8 cellular contexts compared by ENCODE assay signal in the genomic region with DNA sequence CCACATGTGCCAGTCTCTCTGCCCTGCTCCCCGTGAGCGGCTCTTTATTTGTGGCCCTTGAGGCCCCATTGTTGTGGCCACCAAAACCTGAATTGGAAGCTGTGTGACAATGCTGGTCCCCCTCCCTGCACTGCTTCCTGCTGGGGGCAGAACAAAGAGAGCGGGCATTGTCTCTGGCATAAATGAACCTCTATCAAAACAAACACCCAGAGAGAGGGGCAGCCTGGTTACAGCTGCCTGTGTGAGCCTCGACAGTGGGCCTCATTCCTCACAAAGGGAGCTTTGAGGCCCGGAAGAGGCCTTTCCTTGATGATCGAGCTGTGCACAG.
DNase-seq lines count a peak whose midpoint lies in the region; ATAC-seq and TF ChIP-seq lines count a peak whose summit lies in the region.

No MANE protein-coding gene starts in this region.

- H3K4me3 ChIP-seq in SK-N-SH (ENCODE audit: low read depth in 2 of 2, low read length in 1 of 2) (no peak overlapping the region), iPS-20b (ENCODE audit: low read length) (peak overlapping the region; percentile 35), stomach (no peak overlapping the region)

- intact Hi-C loops in stomach (cut with DNase I; ENCODE audit: low total_unique reads): loop anchor here (10.0 kb wide), 1 partner anchor 74 kb away; no protein-coding TSS in a partner anchor

- CTCF ChIA-PET in SK-N-SH (lab: Yijun Ruan, JAX): interaction anchor here (1.0 kb wide), 3 partner anchors 103 to 143 kb away, joined by 3 to 7 read pairs (median 3); no protein-coding TSS in a partner anchor

- peaks cover 75% of the 10 kb centered on the region for H3K79me2 ChIP-seq in SK-N-SH (ENCODE audit: insufficient read depth)

- H3K36me3 ChIP-seq in SK-N-SH (replicated peaks in 1 of 2; ENCODE audit: control insufficient read depth in 1 of 2, insufficient read depth in 2 of 2, low read length in 1 of 2) (no peaks in the 10 kb centered on the region), iPS-20b (ENCODE audit: insufficient read depth, low read depth, low read length) (no peaks in the 10 kb centered on the region), stomach (no peaks in the 10 kb centered on the region)

- H3K27me3 ChIP-seq in SK-N-SH (ENCODE audit: insufficient read depth) (no peaks in the 10 kb centered on the region), iPS-20b (ENCODE audit: insufficient read depth, low read length) (no peaks in the 10 kb centered on the region), stomach (no peaks in the 10 kb centered on the region)

- peaks cover 3% of the 10 kb centered on the region for H3K36me3 Mint-ChIP-seq in T-helper 17 cell (ENCODE audit: low read depth)

- H2AFZ ChIP-seq in SK-N-SH (ENCODE audit: low read depth): no peak overlapping the region

- no peak for DNase-seq in SK-N-SH
- DNase-seq in T-helper 17 cell: no peak
- DNase-seq in stomach: no peak
- no peak for DNase-seq in NCI-H1436 (lab: John Stamatoyannopoulos, UW)
- DNase-seq in stimulated activated CD4-positive, alpha-beta T cell treated with anti-CD3 and anti-CD28 coated beads, Interleukin-4, amount 100 ng/mL, for 4 hours: no peak

- no peak for TF ChIP-seq CTCF in SK-N-SH (IDR thresholded peaks at IDR 0.05)
- no peak for TF ChIP-seq CTCF in stomach (IDR thresholded peaks at IDR 0.05)

- TF ChIP-seq EP300 in SK-N-SH (IDR thresholded peaks at IDR 0.05; ENCODE audit: borderline replicate concordance in 1 of 2, low read depth in 1 of 2, low read length in 1 of 2) (no peak), stomach (IDR thresholded peaks at IDR 0.05) (no peak)

- peaks cover 25% of the 10 kb centered on the region for H4K20me1 ChIP-seq in SK-N-SH (ENCODE audit: insufficient read depth)

- no peak for TF ChIP-seq RAD21 in SK-N-SH (IDR thresholded peaks at IDR 0.05; ENCODE audit: low read length)

- peak overlapping the region; percentile 45 to 69; a peak in 3 of 4 replicates for H3K27ac ChIP-seq in SK-N-SH (ENCODE audit: low read depth in 2 of 2, low read length in 1 of 2)
- H3K27ac ChIP-seq in iPS-20b (ENCODE audit: low read length): peak overlapping the region; percentile 26
- peak overlapping the region; percentile 54 to 90 (median 84) for H3K27ac ChIP-seq in stomach

- peaks cover 12% of the 10 kb centered on the region for H3K4me1 Mint-ChIP-seq in T-helper 17 cell

- no peak for ATAC-seq in SK-N-SH treated with all-trans-retinoic acid at 6 μM for 48 hours
- ATAC-seq in T-helper 17 cell: no peak
- ATAC-seq in HG03565 (IDR thresholded peaks at IDR 0.05; ENCODE audit: unreplicated experiment): no peak

- H3K9me2 ChIP-seq in SK-N-SH: no peaks in the 10 kb centered on the region

- H3K9ac ChIP-seq in SK-N-SH (no peak overlapping the region), iPS-20b (ENCODE audit: low read depth, low read length) (peak overlapping the region; percentile 54; the same call in 1 of the 2 replicates)

- TF ChIP-seq POLR2A in stomach (IDR thresholded peaks at IDR 0.05): no peak

- H3K9me3 ChIP-seq in SK-N-SH (no peaks in the 10 kb centered on the region), T-helper 17 cell (ENCODE audit: control insufficient read depth, low read length, poor library complexity, severe bottlenecking) (no peaks in the 10 kb centered on the region), iPS-20b (ENCODE audit: insufficient read depth, low read depth, low read length) (no peaks in the 10 kb centered on the region), stomach (no peaks in the 10 kb centered on the region)

- H3F3A ChIP-seq in SK-N-SH (replicated peaks; ENCODE audit: insufficient read depth): peaks cover 19% of the 10 kb centered on the region

- H3K4me1 ChIP-seq in SK-N-SH (ENCODE audit: control insufficient read depth in 1 of 2, insufficient read depth in 2 of 2, low read depth in 1 of 2, low read length in 1 of 2) (peaks cover 25 to 46% of the 10 kb centered on the region in 2 experiments), iPS-20b (ENCODE audit: insufficient read depth, low read length) (peaks cover 58% of the 10 kb centered on the region), stomach (peaks cover 43 to 91% (median 80%) of the 10 kb centered on the region in 4 donors)

- H3K4me2 ChIP-seq in SK-N-SH: peak overlapping the region; percentile 68

- H3K27me3 Mint-ChIP-seq in T-helper 17 cell: no peaks in the 10 kb centered on the region

- peak overlapping the region; percentile 66 for H3K27ac Mint-ChIP-seq in T-helper 17 cell

- WGBS in SK-N-SH (ENCODE audit: low lambda C conversion rate): 87% methylated on average over 5 of the region's 6 CpGs
- 38 to 58% (median 43%) methylated on average over 6 of the region's 6 CpGs for WGBS in stomach, 5 donors

- no peak overlapping the region for H3K4me3 Mint-ChIP-seq in T-helper 17 cell

- POLR2A ChIA-PET in SK-N-SH (lab: Yijun Ruan, JAX): no interaction called here

TF ChIP-seq in SK-N-SH, 30 proteins besides CTCF, POLR2A, EP300 and RAD21 (continues in another document):
- TF ChIP-seq MEF2A (IDR thresholded peaks at IDR 0.05; ENCODE audit: borderline replicate concordance, low read depth) (no peak), MXI1 (IDR thresholded peaks at IDR 0.05; ENCODE audit: low read depth, low read length) (no peak), POLR2AphosphoS5 (IDR thresholded peaks at IDR 0.05; ENCODE audit: low read depth, low read length) (no peak), RCOR1 (IDR thresholded peaks at IDR 0.05; ENCODE audit: low read length) (no peak), NFIC (IDR thresholded peaks at IDR 0.05; ENCODE audit: borderline replicate concordance) (no peak), RFX5 (IDR thresholded peaks at IDR 0.05; ENCODE audit: low read length) (no peak), EZH2phosphoT487 (IDR thresholded peaks at IDR 0.05; ENCODE audit: borderline replicate concordance, low read depth) (no peak)
- TF ChIP-seq, protein P1, sequence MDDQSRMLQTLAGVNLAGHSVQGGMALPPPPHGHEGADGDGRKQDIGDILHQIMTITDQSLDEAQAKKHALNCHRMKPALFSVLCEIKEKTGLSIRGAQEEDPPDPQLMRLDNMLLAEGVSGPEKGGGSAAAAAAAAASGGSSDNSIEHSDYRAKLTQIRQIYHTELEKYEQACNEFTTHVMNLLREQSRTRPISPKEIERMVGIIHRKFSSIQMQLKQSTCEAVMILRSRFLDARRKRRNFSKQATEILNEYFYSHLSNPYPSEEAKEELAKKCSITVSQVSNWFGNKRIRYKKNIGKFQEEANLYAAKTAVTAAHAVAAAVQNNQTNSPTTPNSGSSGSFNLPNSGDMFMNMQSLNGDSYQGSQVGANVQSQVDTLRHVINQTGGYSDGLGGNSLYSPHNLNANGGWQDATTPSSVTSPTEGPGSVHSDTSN (IDR thresholded peaks at IDR 0.05): no peak
- TF ChIP-seq, protein P2, sequence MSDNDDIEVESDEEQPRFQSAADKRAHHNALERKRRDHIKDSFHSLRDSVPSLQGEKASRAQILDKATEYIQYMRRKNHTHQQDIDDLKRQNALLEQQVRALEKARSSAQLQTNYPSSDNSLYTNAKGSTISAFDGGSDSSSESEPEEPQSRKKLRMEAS (IDR thresholded peaks at IDR 0.05; ENCODE audit: low read depth): no peak
- TF ChIP-seq, protein P3, sequence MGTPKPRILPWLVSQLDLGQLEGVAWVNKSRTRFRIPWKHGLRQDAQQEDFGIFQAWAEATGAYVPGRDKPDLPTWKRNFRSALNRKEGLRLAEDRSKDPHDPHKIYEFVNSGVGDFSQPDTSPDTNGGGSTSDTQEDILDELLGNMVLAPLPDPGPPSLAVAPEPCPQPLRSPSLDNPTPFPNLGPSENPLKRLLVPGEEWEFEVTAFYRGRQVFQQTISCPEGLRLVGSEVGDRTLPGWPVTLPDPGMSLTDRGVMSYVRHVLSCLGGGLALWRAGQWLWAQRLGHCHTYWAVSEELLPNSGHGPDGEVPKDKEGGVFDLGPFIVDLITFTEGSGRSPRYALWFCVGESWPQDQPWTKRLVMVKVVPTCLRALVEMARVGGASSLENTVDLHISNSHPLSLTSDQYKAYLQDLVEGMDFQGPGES (IDR thresholded peaks at IDR 0.05; ENCODE audit: low read depth, low read length): no peak

TF ChIP-seq in SK-N-SH treated with all-trans-retinoic acid at 6 μM for 48 hours, 23 proteins besides CTCF, POLR2A, EP300 and RAD21 (continues in another document):
- TF ChIP-seq ZNF565 (CRISPR knock-in tag; conservative IDR thresholded peaks at IDR 0.05; ENCODE audit: low read depth) (no peak), TOX (CRISPR knock-in tag; IDR thresholded peaks at IDR 0.05; ENCODE audit: borderline replicate concordance) (no peak), ZNF70 (CRISPR knock-in tag; IDR thresholded peaks at IDR 0.05) (no peak), OSR1 (CRISPR knock-in tag; IDR thresholded peaks at IDR 0.05) (no peak), ZFP30 (CRISPR knock-in tag; IDR thresholded peaks at IDR 0.05) (no peak), BACH2 (CRISPR knock-in tag; IDR thresholded peaks at IDR 0.05; ENCODE audit: borderline replicate concordance) (no peak), ZNF8 (CRISPR knock-in tag; IDR thresholded peaks at IDR 0.05) (no peak)
- TF ChIP-seq, protein P4, sequence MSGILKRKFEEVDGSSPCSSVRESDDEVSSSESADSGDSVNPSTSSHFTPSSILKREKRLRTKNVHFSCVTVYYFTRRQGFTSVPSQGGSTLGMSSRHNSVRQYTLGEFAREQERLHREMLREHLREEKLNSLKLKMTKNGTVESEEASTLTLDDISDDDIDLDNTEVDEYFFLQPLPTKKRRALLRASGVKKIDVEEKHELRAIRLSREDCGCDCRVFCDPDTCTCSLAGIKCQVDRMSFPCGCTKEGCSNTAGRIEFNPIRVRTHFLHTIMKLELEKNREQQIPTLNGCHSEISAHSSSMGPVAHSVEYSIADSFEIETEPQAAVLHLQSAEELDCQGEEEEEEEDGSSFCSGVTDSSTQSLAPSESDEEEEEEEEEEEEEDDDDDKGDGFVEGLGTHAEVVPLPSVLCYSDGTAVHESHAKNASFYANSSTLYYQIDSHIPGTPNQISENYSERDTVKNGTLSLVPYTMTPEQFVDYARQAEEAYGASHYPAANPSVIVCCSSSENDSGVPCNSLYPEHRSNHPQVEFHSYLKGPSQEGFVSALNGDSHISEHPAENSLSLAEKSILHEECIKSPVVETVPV (CRISPR knock-in tag; IDR thresholded peaks at IDR 0.05): no peak

Comparison
In these comparisons a context has a peak if more than half of its experiments do, and no peak if none do; other contexts are left out.
1. H3K27ac ChIP-seq: peak in every context shown above with its lines; median percentile 84 in stomach; 57 in SK-N-SH; 26 in iPS-20b.